26 cellular contexts compared by ENCODE assay signal in genomic region chr18:77495982-77496690, GRCh38.
DNase-seq lines count a peak whose midpoint lies in the region; ATAC-seq and TF ChIP-seq lines count a peak whose summit lies in the region.
"Had no signal": no experiment of that assay in that cellular context is flagged by ENCODE, and none has a peak within 500 bp of the region (broad histone marks: within the 10 kb centered on the region; RNA-seq: fewer than 3 reads in every experiment).

No MANE protein-coding gene starts in this region.

- TF ChIP-seq POLR2A in tibial nerve (IDR thresholded peaks at IDR 0.05) = no peak

- peaks cover 28% of the 10 kb centered on the region for H3K27me3 Mint-ChIP-seq in T-helper 17 cell
- H3K27me3 Mint-ChIP-seq: activated naive CD8-positive, alpha-beta T cell treated with anti-CD3 and anti-CD28 coated beads, Interleukin-2, amount 50 U/mL, for 24 hours had no signal

- no peaks in the 10 kb centered on the region for H3K9me3 ChIP-seq in tibial nerve
- no peaks in the 10 kb centered on the region for H3K9me3 ChIP-seq in T-helper 17 cell (ENCODE audit: control insufficient read depth, low read length, poor library complexity, severe bottlenecking)
- H3K9me3 ChIP-seq: body of pancreas, heart right ventricle, mucosa of descending colon, tibial artery had no signal

- DNase-seq in globus pallidus (ENCODE audit: low spot score) (peak; percentile 24), KG1 (lab: John Stamatoyannopoulos, UW) (no peak), tibial nerve (ENCODE audit: low spot score in 2 of 2) (no peak), T-helper 17 cell (no peak)
- DNase-seq: activated CD4-positive, alpha-beta T cell treated with anti-CD3 and anti-CD28 coated beads, Interleukin-2, amount 50 U/mL, for 4 hours; activated effector memory CD4-positive, alpha-beta T cell treated with Interleukin-2 at 50 U/mL for 16 hours; activated naive CD8-positive, alpha-beta T cell treated with anti-CD3 and anti-CD28 coated beads, Interleukin-2, amount 50 U/mL, for 24 hours; body of pancreas; DMS 273 treated with DMSO at 0.1 percent for 48 hours; heart right ventricle; HFFc6; immature natural killer cell; Kasumi-1; mucosa of descending colon; NCI-H1105; NCI-H2081 treated with DMSO at 0.1 percent for 48 hours; NCI-H524; posterior cingulate gyrus; SHP77; stimulated activated naive CD4-positive, alpha-beta T cell treated with Interleukin-2 at 50 U/mL for 16 hours; tibial artery had no signal

- H3K27me3 ChIP-seq in tibial nerve = no peaks in the 10 kb centered on the region
- H3K27me3 ChIP-seq: body of pancreas, tibial artery had no signal

- ATAC-seq in GM18502 (IDR thresholded peaks at IDR 0.05; ENCODE audit: poor library complexity, unreplicated experiment) (peak; percentile 60), GM21515 (IDR thresholded peaks at IDR 0.05; ENCODE audit: unreplicated experiment) (peak; percentile 73), HG03565 (IDR thresholded peaks at IDR 0.05; ENCODE audit: unreplicated experiment) (peak; percentile 48), T-helper 17 cell (no peak), HG03039 (IDR thresholded peaks at IDR 0.05; ENCODE audit: unreplicated experiment) (no peak)
- ATAC-seq: activated naive CD8-positive, alpha-beta T cell treated with anti-CD3 and anti-CD28 coated beads, Interleukin-2, amount 50 U/mL, for 24 hours; body of pancreas; mucosa of descending colon had no signal

- H3K4me1 ChIP-seq in tibial nerve = no peaks in the 10 kb centered on the region
- H3K4me1 ChIP-seq: heart right ventricle, tibial artery had no signal

- 30 to 42% methylated on average over 1 of the region's 1 CpG for WGBS in tibial nerve, 2 donors

- peak overlapping the region in 1 of 4 donors; percentile 36 for H3K27ac ChIP-seq in tibial nerve
- H3K27ac ChIP-seq: body of pancreas, heart right ventricle, tibial artery had no signal

- no peaks in the 10 kb centered on the region for H3K36me3 Mint-ChIP-seq in T-helper 17 cell (ENCODE audit: low read depth)
- H3K36me3 Mint-ChIP-seq: immature natural killer cell had no signal

- no peaks in the 10 kb centered on the region for H3K36me3 ChIP-seq in tibial nerve
- H3K36me3 ChIP-seq: heart right ventricle, tibial artery had no signal

- no peak for TF ChIP-seq EP300 in tibial nerve (IDR thresholded peaks at IDR 0.05)

- no peak for TF ChIP-seq CTCF in tibial nerve (IDR thresholded peaks at IDR 0.05)

- H3K4me3 ChIP-seq in tibial nerve = no peak overlapping the region
- H3K4me3 ChIP-seq: body of pancreas, coronary artery, heart right ventricle, mucosa of descending colon, tibial artery had no signal

- H3K27ac Mint-ChIP-seq in T-helper 17 cell = no peak overlapping the region
- H3K27ac Mint-ChIP-seq: activated naive CD8-positive, alpha-beta T cell treated with anti-CD3 and anti-CD28 coated beads, Interleukin-2, amount 50 U/mL, for 24 hours; HFFc6; immature natural killer cell had no signal

- H3K4me1 Mint-ChIP-seq in T-helper 17 cell = no peaks in the 10 kb centered on the region
- H3K4me1 Mint-ChIP-seq: immature natural killer cell had no signal

- H3K4me3 Mint-ChIP-seq in T-helper 17 cell = no peak overlapping the region
- H3K4me3 Mint-ChIP-seq: activated naive CD8-positive, alpha-beta T cell treated with anti-CD3 and anti-CD28 coated beads, Interleukin-2, amount 50 U/mL, for 24 hours; HFFc6; immature natural killer cell had no signal

Comparison
In these comparisons a context has a peak if more than half of its experiments do, and no peak if none do; other contexts are left out.
1. ATAC-seq: peak in GM18502 (single experiment), GM21515 (single experiment) and HG03565 (single experiment); none in T-helper 17 cell (single experiment) and HG03039 (single experiment).